8 cellular contexts compared by ENCODE assay signal in the genomic region with DNA sequence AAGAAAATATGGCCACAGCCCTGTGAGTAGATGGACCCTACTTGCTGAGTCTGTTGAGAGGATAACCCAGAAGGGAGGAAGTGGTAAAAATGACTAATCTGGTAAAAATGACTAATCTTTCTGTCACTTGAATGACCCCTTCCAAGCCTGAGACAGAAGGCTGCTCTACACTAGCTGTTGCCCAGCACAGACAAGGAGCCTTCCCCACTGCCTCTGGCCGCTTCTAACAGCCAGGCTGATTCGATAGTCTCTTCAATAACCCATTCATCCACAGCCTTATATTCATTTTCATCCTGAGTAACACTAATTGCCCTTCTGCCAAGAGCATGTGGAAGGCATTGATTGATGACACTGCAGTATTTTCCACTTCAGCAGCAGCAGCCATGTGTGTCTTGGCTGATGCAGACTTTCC.
DNase-seq lines count a peak whose midpoint lies in the region; ATAC-seq and TF ChIP-seq lines count a peak whose summit lies in the region.

No MANE protein-coding gene starts in this region.

- no peak for TF ChIP-seq CTCF in GM10248 (IDR thresholded peaks at IDR 0.05; ENCODE audit: control extremely low read depth, extremely low read depth, low read depth, missing control alignments)
- TF ChIP-seq CTCF in astrocyte of the cerebellum (IDR thresholded peaks at IDR 0.05; ENCODE audit: low read depth, low read length, missing control alignments) = no peak
- no peak for TF ChIP-seq CTCF in nephron progenitor cell (IDR thresholded peaks at IDR 0.05)

- H3K4me3 ChIP-seq in astrocyte of the cerebellum (ENCODE audit: low read depth, low read length) (no peak overlapping the region), skeletal muscle cell (ENCODE audit: low read depth, low read length) (no peak overlapping the region)

- peaks cover 56% of the 10 kb centered on the region for H3K4me1 Mint-ChIP-seq in nephron progenitor cell

- peak; percentile 95 for ATAC-seq in GM21526 (IDR thresholded peaks at IDR 0.05; ENCODE audit: low FRiP score, unreplicated experiment)

- H3K27ac Mint-ChIP-seq in nephron progenitor cell = no peak overlapping the region

- in situ Hi-C loops in astrocyte of the cerebellum (cut with HindIII; ENCODE audit: low sequenced_read_pairs) = no loop called here

- CTCF ChIA-PET in GM10248 (lab: Yijun Ruan, JAX) = interaction anchor here (1.5 kb wide), 1 partner anchor 63 kb away, joined by 4 read pairs; a partner anchor contains a TSS

- DNase-seq in GM10248 (ENCODE audit: extremely low spot score) = peak; percentile 56
- peak; percentile 42 for DNase-seq in HK-2 (ENCODE audit: unreplicated experiment)
- DNase-seq in astrocyte of the cerebellum (ENCODE audit: low read depth) = peak; percentile 39
- peak; percentile 36 for DNase-seq in skeletal muscle cell (ENCODE audit: low read depth)
- DNase-seq in NCI-H446 treated with DMSO at 0.1 percent for 48 hours (lab: John Stamatoyannopoulos, UW) = no peak
- DNase-seq in nephron progenitor cell = no peak
- no peak for DNase-seq in NCI-H1048 (lab: John Stamatoyannopoulos, UW)

- H3K9me3 Mint-ChIP-seq in nephron progenitor cell = no peaks in the 10 kb centered on the region

- no peak overlapping the region for H3K4me3 Mint-ChIP-seq in nephron progenitor cell

- POLR2A ChIA-PET in GM10248 (lab: Yijun Ruan, JAX) = no interaction called here

- H3K27me3 Mint-ChIP-seq in nephron progenitor cell (ENCODE audit: low read depth, poor library complexity) = peaks cover 6% of the 10 kb centered on the region

- H3K36me3 Mint-ChIP-seq in nephron progenitor cell (ENCODE audit: low read depth) = no peaks in the 10 kb centered on the region

Comparison
In these comparisons a context has a peak if more than half of its experiments do, and no peak if none do; other contexts are left out.
1. DNase-seq: peak in GM10248 (single experiment), HK-2 (single experiment), astrocyte of the cerebellum (single experiment) and skeletal muscle cell (single experiment); none in NCI-H446 treated with DMSO at 0.1 percent for 48 hours (single experiment), nephron progenitor cell (single experiment) and NCI-H1048 (single experiment).